Comparison of ENCODE assay signal across 8 cellular contexts in genomic region chr13:108342369-108343289, GRCh38.
DNase-seq lines count a peak whose midpoint lies in the region; ATAC-seq and TF ChIP-seq lines count a peak whose summit lies in the region.

No MANE protein-coding gene starts in this region.

- no peaks in the 10 kb centered on the region for H3K9me3 Mint-ChIP-seq in progenitor cell of endocrine pancreas (ENCODE audit: low read depth)
- H3K9me3 Mint-ChIP-seq in activated T-helper 1 cell treated with anti-CD3 and anti-CD28 coated beads, Interleukin-12 subunit alpha, Interleukin-12 subunit beta, Interleukin-2, Interleukin-4 antibody, amounts not matched to agents 30 ng/mL and 10 ng/mL and 1 ng/mL, durations not matched to agents 14 hours and 24 hours and 36 hours, result no peaks in the 10 kb centered on the region

- H3K4me1 Mint-ChIP-seq in progenitor cell of endocrine pancreas (ENCODE audit: low read depth), result peaks cover 31% of the 10 kb centered on the region
- H3K4me1 Mint-ChIP-seq in activated T-helper 1 cell treated with anti-CD3 and anti-CD28 coated beads, Interleukin-12 subunit alpha, Interleukin-12 subunit beta, Interleukin-2, Interleukin-4 antibody, amounts not matched to agents 30 ng/mL and 10 ng/mL and 1 ng/mL, durations not matched to agents 14 hours and 24 hours and 36 hours (ENCODE audit: low read depth), result peaks cover 9% of the 10 kb centered on the region

- no peak overlapping the region for H3K27ac Mint-ChIP-seq in progenitor cell of endocrine pancreas
- H3K27ac Mint-ChIP-seq in activated T-helper 1 cell treated with anti-CD3 and anti-CD28 coated beads, Interleukin-12 subunit alpha, Interleukin-12 subunit beta, Interleukin-2, Interleukin-4 antibody, amounts not matched to agents 30 ng/mL and 10 ng/mL and 1 ng/mL, durations not matched to agents 14 hours and 24 hours and 36 hours, result no peak overlapping the region

- H3K27me3 Mint-ChIP-seq in progenitor cell of endocrine pancreas, result no peaks in the 10 kb centered on the region
- H3K27me3 Mint-ChIP-seq in activated T-helper 1 cell treated with anti-CD3 and anti-CD28 coated beads, Interleukin-12 subunit alpha, Interleukin-12 subunit beta, Interleukin-2, Interleukin-4 antibody, amounts not matched to agents 30 ng/mL and 10 ng/mL and 1 ng/mL, durations not matched to agents 14 hours and 24 hours and 36 hours (ENCODE audit: insufficient read depth), result peaks cover under 1% of the 10 kb centered on the region

- DNase-seq in COLO829 (ENCODE audit: low spot score) (peak; percentile 57), HT1080 (ENCODE audit: low read depth) (peak; percentile 22), SK-N-DZ (ENCODE audit: low spot score) (peak; percentile 45), fibroblast of gingiva (ENCODE audit: low read depth) (peak; percentile 35), progenitor cell of endocrine pancreas (ENCODE audit: low spot score, unreplicated experiment) (no peak)
- no peak for DNase-seq in activated CD8-positive, alpha-beta memory T cell treated with anti-CD3 and anti-CD28 coated beads, Interleukin-2, amount 50 U/mL, for 48 hours
- DNase-seq in activated T-helper 1 cell treated with anti-CD3 and anti-CD28 coated beads, Interleukin-12 subunit alpha, Interleukin-12 subunit beta, Interleukin-2, Interleukin-4 antibody, amounts not matched to agents 30 ng/mL and 10 ng/mL and 1 ng/mL, durations not matched to agents 14 hours and 24 hours and 36 hours (ENCODE audit: low spot score), result no peak

- H3K36me3 Mint-ChIP-seq in progenitor cell of endocrine pancreas (ENCODE audit: insufficient read depth), result no peaks in the 10 kb centered on the region
- no peaks in the 10 kb centered on the region for H3K36me3 Mint-ChIP-seq in activated T-helper 1 cell treated with anti-CD3 and anti-CD28 coated beads, Interleukin-12 subunit alpha, Interleukin-12 subunit beta, Interleukin-2, Interleukin-4 antibody, amounts not matched to agents 30 ng/mL and 10 ng/mL and 1 ng/mL, durations not matched to agents 14 hours and 24 hours and 36 hours (ENCODE audit: low read depth)

- intact Hi-C loops in activated T-helper 1 cell treated with anti-CD3 and anti-CD28 coated beads, Interleukin-12 subunit alpha, Interleukin-12 subunit beta, Interleukin-2, Interleukin-4 antibody, amounts not matched to agents 30 ng/mL and 10 ng/mL and 1 ng/mL, durations not matched to agents 14 hours and 24 hours and 36 hours (cut with micrococcal nuclease), result loop anchor here (5.0 kb wide), 1 partner anchor 555 kb away; no protein-coding TSS in a partner anchor

- H3K4me3 Mint-ChIP-seq in progenitor cell of endocrine pancreas (ENCODE audit: low read depth), result no peak overlapping the region
- H3K4me3 Mint-ChIP-seq in activated T-helper 1 cell treated with anti-CD3 and anti-CD28 coated beads, Interleukin-12 subunit alpha, Interleukin-12 subunit beta, Interleukin-2, Interleukin-4 antibody, amounts not matched to agents 30 ng/mL and 10 ng/mL and 1 ng/mL, durations not matched to agents 14 hours and 24 hours and 36 hours, result no peak overlapping the region

- TF ChIP-seq CTCF in progenitor cell of endocrine pancreas (IDR thresholded peaks at IDR 0.05; ENCODE audit: unreplicated experiment), result peak; percentile 63

- peak; percentile 42 for ATAC-seq in GM18861 (IDR thresholded peaks at IDR 0.05; ENCODE audit: unreplicated experiment)

Comparison
In these comparisons a context has a peak if more than half of its experiments do, and no peak if none do; other contexts are left out.
1. DNase-seq: peak in COLO829 (single experiment), HT1080 (single experiment), SK-N-DZ (single experiment) and fibroblast of gingiva (single experiment); none in progenitor cell of endocrine pancreas (single experiment), activated CD8-positive, alpha-beta memory T cell treated with anti-CD3 and anti-CD28 coated beads, Interleukin-2, amount 50 U/mL, for 48 hours (single experiment) and activated T-helper 1 cell treated with anti-CD3 and anti-CD28 coated beads, Interleukin-12 subunit alpha, Interleukin-12 subunit beta, Interleukin-2, Interleukin-4 antibody, amounts not matched to agents 30 ng/mL and 10 ng/mL and 1 ng/mL, durations not matched to agents 14 hours and 24 hours and 36 hours (single experiment).